2 cellular contexts compared by ENCODE assay signal in genomic region chr12:68428211-68428610, GRCh38.
TF ChIP-seq lines count a peak whose summit lies in the region.

No MANE protein-coding gene starts in this region.

TF ChIP-seq in SK-N-SH, 30 proteins besides CTCF, POLR2A, EP300 and RAD21 (continued from another document):
- TF ChIP-seq, protein P1, sequence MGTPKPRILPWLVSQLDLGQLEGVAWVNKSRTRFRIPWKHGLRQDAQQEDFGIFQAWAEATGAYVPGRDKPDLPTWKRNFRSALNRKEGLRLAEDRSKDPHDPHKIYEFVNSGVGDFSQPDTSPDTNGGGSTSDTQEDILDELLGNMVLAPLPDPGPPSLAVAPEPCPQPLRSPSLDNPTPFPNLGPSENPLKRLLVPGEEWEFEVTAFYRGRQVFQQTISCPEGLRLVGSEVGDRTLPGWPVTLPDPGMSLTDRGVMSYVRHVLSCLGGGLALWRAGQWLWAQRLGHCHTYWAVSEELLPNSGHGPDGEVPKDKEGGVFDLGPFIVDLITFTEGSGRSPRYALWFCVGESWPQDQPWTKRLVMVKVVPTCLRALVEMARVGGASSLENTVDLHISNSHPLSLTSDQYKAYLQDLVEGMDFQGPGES (IDR thresholded peaks at IDR 0.05; ENCODE audit: low read depth, low read length): no peak
- no peak for TF ChIP-seq RXRA (IDR thresholded peaks at IDR 0.05; ENCODE audit: borderline replicate concordance, low read depth)
- TF ChIP-seq RCOR1 (IDR thresholded peaks at IDR 0.05; ENCODE audit: low read length): no peak
- no peak for TF ChIP-seq PBX3 (IDR thresholded peaks at IDR 0.05)
- TF ChIP-seq GATA2 (CRISPR knock-in tag; IDR thresholded peaks at IDR 0.05): no peak
- TF ChIP-seq USF1 (IDR thresholded peaks at IDR 0.05; ENCODE audit: borderline replicate concordance, low read depth): no peak
- TF ChIP-seq FOSL2 (IDR thresholded peaks at IDR 0.05; ENCODE audit: borderline replicate concordance, low read depth): no peak
- TF ChIP-seq, protein P2, sequence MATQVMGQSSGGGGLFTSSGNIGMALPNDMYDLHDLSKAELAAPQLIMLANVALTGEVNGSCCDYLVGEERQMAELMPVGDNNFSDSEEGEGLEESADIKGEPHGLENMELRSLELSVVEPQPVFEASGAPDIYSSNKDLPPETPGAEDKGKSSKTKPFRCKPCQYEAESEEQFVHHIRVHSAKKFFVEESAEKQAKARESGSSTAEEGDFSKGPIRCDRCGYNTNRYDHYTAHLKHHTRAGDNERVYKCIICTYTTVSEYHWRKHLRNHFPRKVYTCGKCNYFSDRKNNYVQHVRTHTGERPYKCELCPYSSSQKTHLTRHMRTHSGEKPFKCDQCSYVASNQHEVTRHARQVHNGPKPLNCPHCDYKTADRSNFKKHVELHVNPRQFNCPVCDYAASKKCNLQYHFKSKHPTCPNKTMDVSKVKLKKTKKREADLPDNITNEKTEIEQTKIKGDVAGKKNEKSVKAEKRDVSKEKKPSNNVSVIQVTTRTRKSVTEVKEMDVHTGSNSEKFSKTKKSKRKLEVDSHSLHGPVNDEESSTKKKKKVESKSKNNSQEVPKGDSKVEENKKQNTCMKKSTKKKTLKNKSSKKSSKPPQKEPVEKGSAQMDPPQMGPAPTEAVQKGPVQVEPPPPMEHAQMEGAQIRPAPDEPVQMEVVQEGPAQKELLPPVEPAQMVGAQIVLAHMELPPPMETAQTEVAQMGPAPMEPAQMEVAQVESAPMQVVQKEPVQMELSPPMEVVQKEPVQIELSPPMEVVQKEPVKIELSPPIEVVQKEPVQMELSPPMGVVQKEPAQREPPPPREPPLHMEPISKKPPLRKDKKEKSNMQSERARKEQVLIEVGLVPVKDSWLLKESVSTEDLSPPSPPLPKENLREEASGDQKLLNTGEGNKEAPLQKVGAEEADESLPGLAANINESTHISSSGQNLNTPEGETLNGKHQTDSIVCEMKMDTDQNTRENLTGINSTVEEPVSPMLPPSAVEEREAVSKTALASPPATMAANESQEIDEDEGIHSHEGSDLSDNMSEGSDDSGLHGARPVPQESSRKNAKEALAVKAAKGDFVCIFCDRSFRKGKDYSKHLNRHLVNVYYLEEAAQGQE (IDR thresholded peaks at IDR 0.05; ENCODE audit: low read depth, low read length): no peak
- no peak for TF ChIP-seq MAX (IDR thresholded peaks at IDR 0.05; ENCODE audit: low read depth)

TF ChIP-seq in SK-N-SH treated with all-trans-retinoic acid at 6 μM for 48 hours, 23 proteins besides CTCF, POLR2A, EP300 and RAD21:
- TF ChIP-seq, protein P3, sequence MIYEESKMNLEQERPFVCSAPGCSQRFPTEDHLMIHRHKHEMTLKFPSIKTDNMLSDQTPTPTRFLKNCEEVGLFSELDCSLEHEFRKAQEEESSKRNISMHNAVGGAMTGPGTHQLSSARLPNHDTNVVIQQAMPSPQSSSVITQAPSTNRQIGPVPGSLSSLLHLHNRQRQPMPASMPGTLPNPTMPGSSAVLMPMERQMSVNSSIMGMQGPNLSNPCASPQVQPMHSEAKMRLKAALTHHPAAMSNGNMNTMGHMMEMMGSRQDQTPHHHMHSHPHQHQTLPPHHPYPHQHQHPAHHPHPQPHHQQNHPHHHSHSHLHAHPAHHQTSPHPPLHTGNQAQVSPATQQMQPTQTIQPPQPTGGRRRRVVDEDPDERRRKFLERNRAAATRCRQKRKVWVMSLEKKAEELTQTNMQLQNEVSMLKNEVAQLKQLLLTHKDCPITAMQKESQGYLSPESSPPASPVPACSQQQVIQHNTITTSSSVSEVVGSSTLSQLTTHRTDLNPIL (CRISPR knock-in tag; IDR thresholded peaks at IDR 0.05; ENCODE audit: low read depth): no peak
- TF ChIP-seq ESRRG (CRISPR knock-in tag; IDR thresholded peaks at IDR 0.05): no peak
